Comparison of ENCODE assay signal across 13 cellular contexts in the genomic region with DNA sequence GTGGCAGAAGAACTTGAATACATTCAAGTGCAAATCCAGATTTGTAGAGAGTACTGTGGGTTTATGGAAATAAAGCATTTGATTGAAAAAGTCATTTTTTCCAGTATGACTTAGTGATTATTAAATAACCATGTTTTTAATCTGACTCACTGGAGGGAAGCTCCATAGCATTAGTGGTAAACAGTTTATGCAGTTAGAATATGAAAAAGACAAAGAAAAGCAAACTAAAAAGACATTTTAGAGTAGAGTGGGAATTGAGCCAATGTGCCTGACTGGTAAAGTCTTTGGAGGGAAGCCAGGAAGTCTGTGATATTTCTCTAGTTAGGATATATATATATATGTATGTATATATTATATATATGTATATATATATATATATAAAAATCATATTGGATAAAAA. TPM values are rescaled to one million over a fixed set of nuclear protein-coding genes. Genes with fewer than 3 reads are reported as not detected.
DNase-seq lines count a peak whose midpoint lies in the region; ATAC-seq and TF ChIP-seq lines count a peak whose summit lies in the region.
"Had no signal": no experiment of that assay in that cellular context is flagged by ENCODE, and none has a peak within 500 bp of the region (broad histone marks: within the 10 kb centered on the region; RNA-seq: fewer than 3 reads in every experiment).

No MANE protein-coding gene starts in this region.

- CTCF ChIA-PET in MCF 10A (lab: Yijun Ruan, JAX), result no interaction called here

- H3K27me3 Mint-ChIP-seq in MCF 10A (ENCODE audit: insufficient read depth, unreplicated experiment), result no peaks in the 10 kb centered on the region
- H3K27me3 Mint-ChIP-seq: naive B cell had no signal

- peak overlapping the region in 5 of 12 donors; percentile 13 to 59 (median 40) for H3K27ac ChIP-seq in heart left ventricle
- H3K27ac ChIP-seq in right cardiac atrium (ENCODE audit: low read length), result no peak overlapping the region
- peak overlapping the region; percentile 65 to 68 for H3K27ac ChIP-seq in tibial artery

- H3K4me1 ChIP-seq in heart left ventricle (peaks cover 0 to 16% (median 10%) of the 10 kb centered on the region in 12 donors), right cardiac atrium (ENCODE audit: control insufficient read depth, insufficient read depth, low read length) (no peaks in the 10 kb centered on the region), tibial artery (peaks cover 0 to 36% (median 7%) of the 10 kb centered on the region in 4 donors)

- H3K27ac Mint-ChIP-seq in MCF 10A (ENCODE audit: low read depth, unreplicated experiment), result peak overlapping the region; percentile 90
- H3K27ac Mint-ChIP-seq: naive B cell had no signal

- H3K9me3 ChIP-seq in heart left ventricle, result peaks cover 0 to 12% (median 0%) of the 10 kb centered on the region in 12 donors
- no peaks in the 10 kb centered on the region for H3K9me3 ChIP-seq in right cardiac atrium (ENCODE audit: control insufficient read depth, low read length)
- no peaks in the 10 kb centered on the region for H3K9me3 ChIP-seq in tibial artery

- H3K4me3 Mint-ChIP-seq in MCF 10A (ENCODE audit: unreplicated experiment), result peak overlapping the region; percentile 78
- H3K4me3 Mint-ChIP-seq: naive B cell had no signal

- POLR2A ChIA-PET in MCF 10A (lab: Yijun Ruan, JAX), result interaction anchor here (1.4 to 2.1 kb wide), 3 partner anchors 16 to 46 kb away, joined by 3 to 9 read pairs (median 7); no protein-coding TSS in a partner anchor

- H3K4me1 Mint-ChIP-seq in MCF 10A (ENCODE audit: insufficient read depth, unreplicated experiment), result peaks cover 8% of the 10 kb centered on the region
- H3K4me1 Mint-ChIP-seq: naive B cell had no signal

- no peak for TF ChIP-seq POLR2A in heart left ventricle (IDR thresholded peaks at IDR 0.05)

- H3K9me3 Mint-ChIP-seq in MCF 10A (ENCODE audit: unreplicated experiment), result peaks cover 8% of the 10 kb centered on the region

- H3K4me3 ChIP-seq in heart left ventricle (peak overlapping the region in 8 of 12 donors; percentile 33 to 54 (median 44)), right cardiac atrium (ENCODE audit: low read length) (no peak overlapping the region), tibial artery (peak overlapping the region; percentile 43 to 44)

- ATAC-seq in heart left ventricle (no peak), right cardiac atrium (no peak), HG03139 (IDR thresholded peaks at IDR 0.05; ENCODE audit: unreplicated experiment) (no peak)

- H3K27me3 ChIP-seq in heart left ventricle, result no peaks in the 10 kb centered on the region
- H3K27me3 ChIP-seq in right cardiac atrium (ENCODE audit: control insufficient read depth, insufficient read depth), result no peaks in the 10 kb centered on the region
- no peaks in the 10 kb centered on the region for H3K27me3 ChIP-seq in tibial artery

- H3K36me3 ChIP-seq in heart left ventricle (no peaks in the 10 kb centered on the region), tibial artery (no peaks in the 10 kb centered on the region)

- TF ChIP-seq CTCF in heart left ventricle (IDR thresholded peaks at IDR 0.05) (no peak), MCF 10A (IDR thresholded peaks at IDR 0.05; ENCODE audit: unreplicated experiment) (no peak), tibial artery (IDR thresholded peaks at IDR 0.05) (no peak)

- intact Hi-C loops in heart left ventricle (cut with DNase I), result no loop called here
- intact Hi-C loops in right cardiac atrium (cut with DNase I), result no loop called here
- intact Hi-C loops in MCF 10A (cut with micrococcal nuclease), result loop anchor here (2.0 kb wide), 1 partner anchor 45 kb away; no protein-coding TSS in a partner anchor
- intact Hi-C loops in tibial artery (cut with DNase I; ENCODE audit: low total_unique reads), result no loop called here

- DNase-seq in heart left ventricle (no peak), right cardiac atrium (no peak), MCF 10A (ENCODE audit: unreplicated experiment) (peak; percentile 60), hepatic stellate cell (ENCODE audit: low spot score) (peak; percentile 9), tibial artery (no peak), NCI-H1930 (lab: John Stamatoyannopoulos, UW) (no peak), NCI-H1417 treated with DMSO at 0.1 percent for 48 hours (lab: John Stamatoyannopoulos, UW) (no peak)
- DNase-seq: activated CD4-positive, CD25-positive, alpha-beta regulatory T cell; GOT3; KBM-7; naive B cell; stimulated activated CD4-positive, alpha-beta T cell treated with anti-CD3 and anti-CD28 coated beads, Interleukin-12 subunit alpha, Interleukin-12 subunit beta, amount 100 ng/mL, for 4 hours had no signal

- no peaks in the 10 kb centered on the region for H3K36me3 Mint-ChIP-seq in MCF 10A (ENCODE audit: insufficient read depth, unreplicated experiment)
- H3K36me3 Mint-ChIP-seq: naive B cell had no signal

- BruUV-seq in MCF 10A (replicated peaks; lab: Mats Ljungman, UMichigan), result no TSS peak

RNA-seq across cellular contexts. Expression of gene FAT4, which starts 53.4 kb away (rescaled TPM):
- 10 to 100 TPM in 6 of 9 donors, 1 to 10 TPM in 3; 5.3 to 16.3 (median 11.8) TPM for total RNA-seq in heart left ventricle
- 1 to 10 TPM; 1.3 to 4.1 TPM for polyA plus RNA-seq in heart left ventricle
- total RNA-seq in right cardiac atrium, result 10 to 100 TPM; 13.0 to 18.7 (median 13.6) TPM
- 2.8 TPM for polyA plus RNA-seq in right cardiac atrium
- total RNA-seq in MCF 10A (2022), result 6.4 and 6.6 TPM in 2 replicates

Comparison
In these comparisons a context has a peak if more than half of its experiments do, and no peak if none do; other contexts are left out.
1. DNase-seq: peak in MCF 10A (single experiment) and hepatic stellate cell (single experiment); none in heart left ventricle (0 of 5), right cardiac atrium (0 of 3), tibial artery (0 of 2), NCI-H1930 (0 of 2) and NCI-H1417 treated with DMSO at 0.1 percent for 48 hours (single experiment).